Comparison of ENCODE assay signal across 1 cellular context in genomic region chr12:12210983-12211382, GRCh38.
TF ChIP-seq lines count a peak whose summit lies in the region.

No MANE protein-coding gene starts in this region.

TF ChIP-seq in GM12878, 131 proteins besides CTCF, POLR2A, EP300 and RAD21 (continued from another document):
- TF ChIP-seq BCL3 (IDR thresholded peaks at IDR 0.05; ENCODE audit: borderline replicate concordance, insufficient read depth, low read depth, low read length, poor library complexity, severe bottlenecking) = no peak
- TF ChIP-seq MAX (IDR thresholded peaks at IDR 0.05; ENCODE audit: low read depth, low read length) = no peak
- no peak for TF ChIP-seq IRF5 (IDR thresholded peaks at IDR 0.05; ENCODE audit: borderline replicate concordance)
- TF ChIP-seq IRF3 (IDR thresholded peaks at IDR 0.05) = no peak
- TF ChIP-seq TBL1XR1 (IDR thresholded peaks at IDR 0.05; ENCODE audit: low read depth, low read length) = no peak
- no peak for TF ChIP-seq PML (IDR thresholded peaks at IDR 0.05; ENCODE audit: low read length)
- no peak for TF ChIP-seq GATAD2B (conservative IDR thresholded peaks at IDR 0.05; ENCODE audit: low read depth)
- no peak for TF ChIP-seq NFXL1 (IDR thresholded peaks at IDR 0.05; ENCODE audit: borderline replicate concordance)
- TF ChIP-seq BCLAF1 (IDR thresholded peaks at IDR 0.05) = no peak
- TF ChIP-seq IKZF1 (conservative IDR thresholded peaks at IDR 0.05) = peak; percentile 64
- no peak for TF ChIP-seq SIX5 (IDR thresholded peaks at IDR 0.05; ENCODE audit: low read depth, low read length, severe bottlenecking)
- no peak for TF ChIP-seq HDAC6 (IDR thresholded peaks at IDR 0.05; ENCODE audit: unreplicated experiment)
- TF ChIP-seq PRDM15 (CRISPR knock-in tag; IDR thresholded peaks at IDR 0.05) = no peak
- TF ChIP-seq NKRF (conservative IDR thresholded peaks at IDR 0.05) = no peak
- no peak for TF ChIP-seq ASH2L (IDR thresholded peaks at IDR 0.05; ENCODE audit: borderline replicate concordance, low read depth)
- no peak for TF ChIP-seq JUNB (IDR thresholded peaks at IDR 0.05)
- TF ChIP-seq RUNX3 (IDR thresholded peaks at IDR 0.05; ENCODE audit: low read length) = peak; percentile 45
- TF ChIP-seq SUZ12 (IDR thresholded peaks at IDR 0.05; ENCODE audit: unreplicated experiment) = no peak
- TF ChIP-seq MEF2B (IDR thresholded peaks at IDR 0.05; ENCODE audit: partially characterized antibody, poor library complexity, severe bottlenecking) = peak; percentile 37
- TF ChIP-seq KDM1A (IDR thresholded peaks at IDR 0.05; ENCODE audit: borderline replicate concordance) = no peak
- TF ChIP-seq CEBPB (IDR thresholded peaks at IDR 0.05; ENCODE audit: borderline replicate concordance in 1 of 2, low read depth in 2 of 2, low read length in 2 of 2) = no peak
- TF ChIP-seq MTA2 (IDR thresholded peaks at IDR 0.05; ENCODE audit: low read depth) = peak; percentile 85
- TF ChIP-seq BRCA1 (IDR thresholded peaks at IDR 0.05; ENCODE audit: low read depth, low read length) = no peak
- TF ChIP-seq CHD2 (IDR thresholded peaks at IDR 0.05; ENCODE audit: borderline replicate concordance, low read depth, low read length) = no peak
- no peak for TF ChIP-seq ZBTB4 (CRISPR knock-in tag; IDR thresholded peaks at IDR 0.05)
- no peak for TF ChIP-seq STAT1 (conservative IDR thresholded peaks at IDR 0.05)
- no peak for TF ChIP-seq MTA3 (IDR thresholded peaks at IDR 0.05; ENCODE audit: borderline replicate concordance, low read length)
- TF ChIP-seq ZNF274 (IDR thresholded peaks at IDR 0.05; ENCODE audit: insufficient read depth, insufficient read length) = no peak
- TF ChIP-seq NFIC (IDR thresholded peaks at IDR 0.05; ENCODE audit: low read depth, low read length) = no peak
- TF ChIP-seq TCF7 (IDR thresholded peaks at IDR 0.05; ENCODE audit: borderline replicate concordance) = no peak
- peak; percentile 31; the same call in 1 of the 2 replicates for TF ChIP-seq SPI1 (IDR thresholded peaks at IDR 0.05; ENCODE audit: borderline replicate concordance, insufficient read depth, low read depth, low read length)
- TF ChIP-seq CBX3 (IDR thresholded peaks at IDR 0.05; ENCODE audit: borderline replicate concordance, low read depth) = no peak
- no peak for TF ChIP-seq POLR2AphosphoS2 (IDR thresholded peaks at IDR 0.05; ENCODE audit: low read depth, low read length)
- TF ChIP-seq USF2 (IDR thresholded peaks at IDR 0.05; ENCODE audit: borderline replicate concordance, low read depth, low read length) = no peak
- no peak for TF ChIP-seq KAT2A (conservative IDR thresholded peaks at IDR 0.05; ENCODE audit: control insufficient read depth, low read depth, low read length)
